In genomic region chr9:116238751-116239340, GRCh38 we compare ENCODE assay signal across 17 cellular contexts.
DNase-seq lines count a peak whose midpoint lies in the region; ATAC-seq and TF ChIP-seq lines count a peak whose summit lies in the region.
"Had no signal": no experiment of that assay in that cellular context is flagged by ENCODE, and none has a peak within 500 bp of the region (broad histone marks: within the 10 kb centered on the region; RNA-seq: fewer than 3 reads in every experiment).

No MANE protein-coding gene starts in this region.

- TF ChIP-seq CTCF in RWPE2 (IDR thresholded peaks at IDR 0.05; ENCODE audit: poor library complexity, severe bottlenecking) = no peak
- TF ChIP-seq CTCF in fibroblast of lung (conservative IDR thresholded peaks at IDR 0.05 in 1 of 2, IDR thresholded peaks at IDR 0.05 in 1 of 2; ENCODE audit: low read depth in 1 of 2, low read length in 2 of 2) = no peak
- no peak for TF ChIP-seq CTCF in osteoblast (IDR thresholded peaks at IDR 0.05; ENCODE audit: extremely low read depth, low read depth, low read length)
- no peak for TF ChIP-seq CTCF in left lung (IDR thresholded peaks at IDR 0.05)

- no peak overlapping the region for H3K9ac ChIP-seq in fibroblast of lung (ENCODE audit: insufficient read depth, low read length)
- H3K9ac ChIP-seq: BLaER1 had no signal

- H3K9me3 ChIP-seq in RWPE2 (ENCODE audit: severe bottlenecking) (no peaks in the 10 kb centered on the region), fibroblast of lung (ENCODE audit: control insufficient read depth, insufficient read depth, low read depth, low read length) (no peaks in the 10 kb centered on the region), osteoblast (ENCODE audit: low read depth, low read length) (no peaks in the 10 kb centered on the region), left lung (no peaks in the 10 kb centered on the region)
- H3K9me3 ChIP-seq: BLaER1, SJCRH30 had no signal

- intact Hi-C loops in left lung (cut with DNase I) = no loop called here

- peaks cover 13% of the 10 kb centered on the region for H3K4me1 ChIP-seq in RWPE2 (ENCODE audit: insufficient read depth, poor library complexity, severe bottlenecking)
- H3K4me1 ChIP-seq in fibroblast of lung (ENCODE audit: control insufficient read depth, extremely low read depth, insufficient read depth, low read length) = peaks cover 5% of the 10 kb centered on the region
- H3K4me1 ChIP-seq in osteoblast (ENCODE audit: insufficient read depth, low read length) = peaks cover 34% of the 10 kb centered on the region
- H3K4me1 ChIP-seq in left lung = peaks cover 0 to 3% of the 10 kb centered on the region in 2 donors
- H3K4me1 ChIP-seq: BLaER1 had no signal

- H3K36me3 ChIP-seq in RWPE2 (ENCODE audit: low read depth) (no peaks in the 10 kb centered on the region), fibroblast of lung (ENCODE audit: control insufficient read depth, insufficient read depth, low read length) (no peaks in the 10 kb centered on the region), osteoblast (ENCODE audit: insufficient read depth, low read length) (peaks cover 4% of the 10 kb centered on the region), left lung (no peaks in the 10 kb centered on the region)
- H3K36me3 ChIP-seq: BLaER1, SJCRH30 had no signal

- H3K4me3 ChIP-seq in RWPE2 (ENCODE audit: severe bottlenecking) = no peak overlapping the region
- H3K4me3 ChIP-seq in fibroblast of lung (replicated peaks in 1 of 4; ENCODE audit: control extremely low read depth in 1 of 4, insufficient read depth in 1 of 4, low read depth in 3 of 4, low read length in 4 of 4) = no peak overlapping the region
- no peak overlapping the region for H3K4me3 ChIP-seq in osteoblast (ENCODE audit: insufficient read depth, low read length)
- no peak overlapping the region for H3K4me3 ChIP-seq in left lung
- H3K4me3 ChIP-seq: BLaER1, SJCRH30 had no signal

- no peaks in the 10 kb centered on the region for H3K4me1 Mint-ChIP-seq in naive thymus-derived CD8-positive, alpha-beta T cell
- H3K4me1 Mint-ChIP-seq in stimulated activated naive B cell treated with anti-CD40 and anti-IgM and Interleukin-4, amounts not matched to agents 10 μg/mL and 1 μg/mL and 100 μg/mL, for 72 hours = no peaks in the 10 kb centered on the region

- H3K27me3 ChIP-seq in RWPE2 (ENCODE audit: insufficient read depth, poor library complexity, severe bottlenecking) (no peaks in the 10 kb centered on the region), fibroblast of lung (ENCODE audit: control insufficient read depth, insufficient read depth, low read length) (no peaks in the 10 kb centered on the region), osteoblast (ENCODE audit: insufficient read depth, low read length) (no peaks in the 10 kb centered on the region), left lung (no peaks in the 10 kb centered on the region)
- H3K27me3 ChIP-seq: BLaER1, SJCRH30 had no signal

- H3K4me3 Mint-ChIP-seq in naive thymus-derived CD8-positive, alpha-beta T cell = no peak overlapping the region
- no peak overlapping the region for H3K4me3 Mint-ChIP-seq in stimulated activated naive B cell treated with anti-CD40 and anti-IgM and Interleukin-4, amounts not matched to agents 10 μg/mL and 1 μg/mL and 100 μg/mL, for 72 hours
- H3K4me3 Mint-ChIP-seq: CD8-positive, alpha-beta T cell had no signal

- peak; percentile 45 for DNase-seq in EH (ENCODE audit: low read depth)
- DNase-seq in RWPE2 (ENCODE audit: low spot score) = no peak
- DNase-seq in fibroblast of lung (ENCODE audit: low read depth in 2 of 2) = peak in 1 of 2 donors; percentile 50
- DNase-seq in osteoblast (ENCODE audit: insufficient read length, low spot score, missing footprints) = no peak
- no peak for DNase-seq in naive thymus-derived CD8-positive, alpha-beta T cell
- no peak for DNase-seq in stimulated activated naive B cell treated with anti-CD40 and anti-IgM and Interleukin-4, amounts not matched to agents 10 μg/mL and 1 μg/mL and 100 μg/mL, for 72 hours
- no peak for DNase-seq in left lung
- DNase-seq: CD8-positive, alpha-beta T cell; DMS79 treated with DMSO at 0.1 percent for 48 hours; NCI-H187; NCI-H69; NK-92 treated with Interleukin-12 subunit alpha and Interleukin-12 subunit beta, amount 100 ng/mL, for 24 hours; OCI-M1; RPMI8226; SJCRH30 had no signal

- no peaks in the 10 kb centered on the region for H3K36me3 Mint-ChIP-seq in naive thymus-derived CD8-positive, alpha-beta T cell
- H3K36me3 Mint-ChIP-seq in stimulated activated naive B cell treated with anti-CD40 and anti-IgM and Interleukin-4, amounts not matched to agents 10 μg/mL and 1 μg/mL and 100 μg/mL, for 72 hours = no peaks in the 10 kb centered on the region
- H3K36me3 Mint-ChIP-seq: CD8-positive, alpha-beta T cell had no signal

- no peak for ATAC-seq in RWPE2 (ENCODE audit: low read depth)
- ATAC-seq in naive thymus-derived CD8-positive, alpha-beta T cell = no peak
- ATAC-seq in stimulated activated naive B cell treated with anti-CD40 and anti-IgM and Interleukin-4, amounts not matched to agents 10 μg/mL and 1 μg/mL and 100 μg/mL, for 72 hours (replicated peaks) = no peak
- no peak for ATAC-seq in left lung
- ATAC-seq: CD8-positive, alpha-beta T cell had no signal

- H3K9me3 Mint-ChIP-seq in naive thymus-derived CD8-positive, alpha-beta T cell = peaks cover 0 to 10% (median 0%) of the 10 kb centered on the region in 9 donors
- no peaks in the 10 kb centered on the region for H3K9me3 Mint-ChIP-seq in stimulated activated naive B cell treated with anti-CD40 and anti-IgM and Interleukin-4, amounts not matched to agents 10 μg/mL and 1 μg/mL and 100 μg/mL, for 72 hours
- H3K9me3 Mint-ChIP-seq: CD8-positive, alpha-beta T cell had no signal

- POLR2A ChIA-PET in naive thymus-derived CD8-positive, alpha-beta T cell (lab: Charles Lee) = no interaction called here

- peaks cover 0 to 7% (median 0%) of the 10 kb centered on the region in 5 donors for H3K27me3 Mint-ChIP-seq in naive thymus-derived CD8-positive, alpha-beta T cell
- no peaks in the 10 kb centered on the region for H3K27me3 Mint-ChIP-seq in stimulated activated naive B cell treated with anti-CD40 and anti-IgM and Interleukin-4, amounts not matched to agents 10 μg/mL and 1 μg/mL and 100 μg/mL, for 72 hours

- H4K20me1 ChIP-seq in fibroblast of lung (ENCODE audit: control insufficient read depth, extremely low read depth, insufficient read depth, low read length) (no peaks in the 10 kb centered on the region), osteoblast (ENCODE audit: insufficient read depth, low read length) (no peaks in the 10 kb centered on the region)
- H4K20me1 ChIP-seq: BLaER1 had no signal

- H3K4me2 ChIP-seq in fibroblast of lung (ENCODE audit: extremely low read depth, insufficient read depth, low read length) (no peak overlapping the region), osteoblast (ENCODE audit: insufficient read depth, low read length) (peak overlapping the region; percentile 29)
- H3K4me2 ChIP-seq: BLaER1 had no signal

- H3K79me2 ChIP-seq in fibroblast of lung (ENCODE audit: control insufficient read depth, insufficient read depth, low read length) (no peaks in the 10 kb centered on the region), osteoblast (ENCODE audit: insufficient read depth, low read length) (no peaks in the 10 kb centered on the region)

- H3K27ac ChIP-seq in RWPE2 (ENCODE audit: poor library complexity, severe bottlenecking) = peak overlapping the region; percentile 34
- H3K27ac ChIP-seq in fibroblast of lung (ENCODE audit: insufficient read depth, low read length) = peak overlapping the region; percentile 31
- peak overlapping the region; percentile 90 for H3K27ac ChIP-seq in osteoblast (ENCODE audit: low read depth, low read length)
- peak overlapping the region in 1 of 2 donors; percentile 37 for H3K27ac ChIP-seq in left lung
- H3K27ac ChIP-seq: BLaER1, HL-60, SJCRH30 had no signal

- H2AFZ ChIP-seq in fibroblast of lung (ENCODE audit: low read length) (no peak overlapping the region), osteoblast (ENCODE audit: low read length) (no peak overlapping the region)

- no peak overlapping the region for H3K27ac Mint-ChIP-seq in naive thymus-derived CD8-positive, alpha-beta T cell
- H3K27ac Mint-ChIP-seq in stimulated activated naive B cell treated with anti-CD40 and anti-IgM and Interleukin-4, amounts not matched to agents 10 μg/mL and 1 μg/mL and 100 μg/mL, for 72 hours = no peak overlapping the region
- H3K27ac Mint-ChIP-seq: CD8-positive, alpha-beta T cell had no signal
